Comparison of ENCODE assay signal across 8 cellular contexts in the genomic region with DNA sequence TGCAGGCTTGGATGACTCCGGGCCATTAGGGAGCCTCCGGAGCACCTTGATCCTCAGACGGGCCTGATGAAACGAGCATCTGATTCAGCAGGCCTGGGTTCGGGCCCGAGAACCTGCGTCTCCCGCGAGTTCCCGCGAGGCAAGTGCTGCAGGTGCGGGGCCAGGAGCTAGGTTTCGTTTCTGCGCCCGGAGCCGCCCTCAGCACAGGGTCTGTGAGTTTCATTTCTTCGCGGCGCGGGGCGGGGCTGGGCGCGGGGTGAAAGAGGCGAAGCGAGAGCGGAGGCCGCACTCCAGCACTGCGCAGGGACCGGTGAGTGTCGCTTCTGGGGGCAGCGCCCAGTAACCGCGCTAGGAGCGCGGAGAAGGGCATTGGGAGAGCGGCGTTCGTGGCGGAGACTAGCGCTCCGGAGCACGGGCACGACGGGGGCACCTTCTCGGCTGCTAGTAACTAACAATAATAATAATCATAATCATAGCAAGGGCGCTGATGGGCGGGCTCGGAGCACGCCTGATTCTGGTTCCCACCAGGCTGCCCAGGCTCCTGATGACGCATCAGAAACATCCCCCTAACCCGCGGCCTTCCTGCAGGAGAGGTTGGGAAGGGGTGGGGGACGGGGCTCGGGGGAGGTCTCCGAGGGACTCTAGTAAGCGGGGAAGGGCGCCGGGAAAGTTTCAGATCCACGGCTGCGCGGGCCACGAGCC. TPM values are rescaled to one million over a fixed set of nuclear protein-coding genes. Genes with fewer than 3 reads are reported as not detected.
A peak's percentile ranks its signal among the peaks of the same experiment; 100 is the strongest.
DNase-seq lines count a peak whose midpoint lies in the region; ATAC-seq and TF ChIP-seq lines count a peak whose summit lies in the region.

A gene with protein sequence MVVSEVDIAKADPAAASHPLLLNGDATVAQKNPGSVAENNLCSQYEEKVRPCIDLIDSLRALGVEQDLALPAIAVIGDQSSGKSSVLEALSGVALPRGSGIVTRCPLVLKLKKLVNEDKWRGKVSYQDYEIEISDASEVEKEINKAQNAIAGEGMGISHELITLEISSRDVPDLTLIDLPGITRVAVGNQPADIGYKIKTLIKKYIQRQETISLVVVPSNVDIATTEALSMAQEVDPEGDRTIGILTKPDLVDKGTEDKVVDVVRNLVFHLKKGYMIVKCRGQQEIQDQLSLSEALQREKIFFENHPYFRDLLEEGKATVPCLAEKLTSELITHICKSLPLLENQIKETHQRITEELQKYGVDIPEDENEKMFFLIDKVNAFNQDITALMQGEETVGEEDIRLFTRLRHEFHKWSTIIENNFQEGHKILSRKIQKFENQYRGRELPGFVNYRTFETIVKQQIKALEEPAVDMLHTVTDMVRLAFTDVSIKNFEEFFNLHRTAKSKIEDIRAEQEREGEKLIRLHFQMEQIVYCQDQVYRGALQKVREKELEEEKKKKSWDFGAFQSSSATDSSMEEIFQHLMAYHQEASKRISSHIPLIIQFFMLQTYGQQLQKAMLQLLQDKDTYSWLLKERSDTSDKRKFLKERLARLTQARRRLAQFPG (plus strand): TSS at position 286 of the 702 bp plus-strand sequence. CDS start 5,832 bp downstream, outside the sequence.

- peak within 1 kb of the TSS; percentile 85 for H3K4me2 ChIP-seq in osteoblast (ENCODE audit: insufficient read depth, low read length)

- peaks cover 75% of the 10 kb centered on the region for H3K27me3 ChIP-seq in NT2/D1 (ENCODE audit: insufficient read depth, insufficient read length)
- H3K27me3 ChIP-seq in osteoblast (ENCODE audit: insufficient read depth, low read length), result peaks cover 12% of the 10 kb centered on the region

- peak within 1 kb of the TSS; percentile 73 for H3K9ac ChIP-seq in NT2/D1 (ENCODE audit: insufficient read length, low read depth)

- TF ChIP-seq CTCF in osteoblast (IDR thresholded peaks at IDR 0.05; ENCODE audit: extremely low read depth, low read depth, low read length), result no peak

- peak within 1 kb of the TSS; percentile 54 for H3K4me3 ChIP-seq in NT2/D1 (ENCODE audit: insufficient read length, low read depth)
- peak within 1 kb of the TSS; percentile 69 for H3K4me3 ChIP-seq in osteoblast (ENCODE audit: insufficient read depth, low read length)

- peak within 1 kb of the TSS; percentile 71 for H2AFZ ChIP-seq in osteoblast (ENCODE audit: low read length)

- H3K27ac ChIP-seq in osteoblast (ENCODE audit: low read depth, low read length), result no peak within 1 kb of the TSS

- H3K79me2 ChIP-seq in osteoblast (ENCODE audit: insufficient read depth, low read length), result no peaks in the 10 kb centered on the region

- H3K9me3 ChIP-seq in NT2/D1 (ENCODE audit: insufficient read depth, low read length) (no peaks in the 10 kb centered on the region), osteoblast (ENCODE audit: low read depth, low read length) (no peaks in the 10 kb centered on the region)

- H3K4me1 ChIP-seq in NT2/D1 (ENCODE audit: insufficient read depth, insufficient read length), result peaks cover 7% of the 10 kb centered on the region
- peaks cover 11% of the 10 kb centered on the region for H3K4me1 ChIP-seq in osteoblast (ENCODE audit: insufficient read depth, low read length)

- ATAC-seq in GM18498 (IDR thresholded peaks at IDR 0.05; ENCODE audit: unreplicated experiment) (peak; percentile 91), HG02759 (IDR thresholded peaks at IDR 0.05; ENCODE audit: unreplicated experiment) (peak; percentile 91)

- H3K36me3 ChIP-seq in NT2/D1 (ENCODE audit: insufficient read depth, insufficient read length, low read length) (no peaks in the 10 kb centered on the region), osteoblast (ENCODE audit: insufficient read depth, low read length) (no peaks in the 10 kb centered on the region)

- H4K20me1 ChIP-seq in osteoblast (ENCODE audit: insufficient read depth, low read length), result no peaks in the 10 kb centered on the region

- no peak for DNase-seq in NT2/D1 (ENCODE audit: low read depth, low spot score)
- DNase-seq in activated gamma-delta T cell (lab: John Stamatoyannopoulos, UW), result peak; percentile 64
- DNase-seq in glomerular endothelial cell (ENCODE audit: extremely low read depth, low read depth, low spot score), result no peak
- peak; percentile 91 for DNase-seq in osteoblast (ENCODE audit: insufficient read length, low spot score, missing footprints)
- peak; percentile 17 for DNase-seq in superior temporal gyrus (ENCODE audit: extremely low spot score)
- DNase-seq in NCI-H82 (lab: John Stamatoyannopoulos, UW), result no peak

RNA-seq across cellular contexts. Expression of the gene that starts here (rescaled TPM):
- 18.4 and 141 TPM in 2 replicates for total RNA-seq in glomerular endothelial cell
- 28.3 and 33.3 TPM in 2 replicates for total RNA-seq in osteoblast

Comparison
In these comparisons a context has a peak if more than half of its experiments do, and no peak if none do; other contexts are left out.
1. DNase-seq: peak in activated gamma-delta T cell (single experiment), osteoblast (single experiment) and superior temporal gyrus (single experiment); none in NT2/D1 (single experiment), glomerular endothelial cell (single experiment) and NCI-H82 (single experiment).